ENCODE assay signal across 25 cellular contexts in genomic region chr10:130360826-130361311, GRCh38.
DNase-seq lines count a peak whose midpoint lies in the region; ATAC-seq and TF ChIP-seq lines count a peak whose summit lies in the region.
"Had no signal": no experiment of that assay in that cellular context is flagged by ENCODE, and none has a peak within 500 bp of the region (broad histone marks: within the 10 kb centered on the region; RNA-seq: fewer than 3 reads in every experiment).

No MANE protein-coding gene starts in this region.

- DNase-seq in activated CD8-positive, alpha-beta memory T cell treated with anti-CD3 and anti-CD28 coated beads, Interleukin-2, amount 50 U/mL, for 48 hours = peak; percentile 13
- DNase-seq in activated CD8-positive, alpha-beta memory T cell treated with anti-CD3 and anti-CD28 coated beads, Interleukin-2, amount 50 U/mL, for 4 hours = no peak
- DNase-seq in NCI-H1092 treated with DMSO at 0.1 percent for 48 hours (lab: John Stamatoyannopoulos, UW) (peak; percentile 67), SJCRH30 (peak; percentile 61 to 73), stomach (peak; percentile 16)
- no peak for DNase-seq in activated T-helper 2 cell treated with anti-CD3 and anti-CD28 coated beads, Interferon-gamma antibody, Interleukin-2, Interleukin-4, amounts not matched to agents 10 μg/mL and 5 μg/mL and 100 μg/mL, durations not matched to agents 14 hours and 24 hours and 36 hours (ENCODE audit: low spot score)
- DNase-seq in activated T-cell treated with anti-CD3 and anti-CD28 coated beads, Interleukin-2, amount 50 U/mL, for 4 hours = no peak
- DNase-seq: caudate nucleus; CD4-positive, CD25-positive, alpha-beta regulatory T cell; gastrocnemius medialis; Karpas-422; mesendoderm; naive B cell; NCI-H1048; PC-3; retina; stimulated activated CD4-positive, alpha-beta T cell treated with anti-CD3 and anti-CD28 coated beads, Interleukin-2, amount 100 ng/mL, for 48 hours had no signal

- 59 to 74% (median 68%) methylated on average over 5 to 11 of the region's 11 CpGs for WGBS in stomach, 5 donors

- no peak overlapping the region for H3K27ac ChIP-seq in SJCRH30
- no peak overlapping the region for H3K27ac ChIP-seq in stomach
- H3K27ac ChIP-seq: gastrocnemius medialis, hepatocyte, HL-60, SJSA1 had no signal

- H3K9me3 Mint-ChIP-seq in activated T-helper 2 cell treated with anti-CD3 and anti-CD28 coated beads, Interferon-gamma antibody, Interleukin-2, Interleukin-4, amounts not matched to agents 10 μg/mL and 5 μg/mL and 100 μg/mL, durations not matched to agents 14 hours and 24 hours and 36 hours = no peaks in the 10 kb centered on the region
- H3K9me3 Mint-ChIP-seq in activated T-cell treated with anti-CD3 and anti-CD28 coated beads, Interleukin-2, amount 50 U/mL, for 4 hours = peaks cover 5% of the 10 kb centered on the region
- H3K9me3 Mint-ChIP-seq: dendritic cell treated with granulocyte-macrophage colony-stimulating factor and Interleukin-4, amounts not matched to agents 40 ng/mL and 50 ng/mL, for 4 days; T-helper 1 cell treated with Interleukin-12 subunit alpha and Interleukin-12 subunit beta and Interleukin-4 antibody, amounts not matched to agents 30 μg/mL and 1 μg/mL, for 36 hours had no signal

- TF ChIP-seq POLR2A in stomach (IDR thresholded peaks at IDR 0.05) = no peak

- no peaks in the 10 kb centered on the region; the same call in 1 of the 2 replicates for H3K4me1 ChIP-seq in SJCRH30
- H3K4me1 ChIP-seq in stomach = no peaks in the 10 kb centered on the region
- H3K4me1 ChIP-seq: gastrocnemius medialis, SJSA1 had no signal

- H3K9me3 ChIP-seq in SJCRH30 (replicated peaks) (no peaks in the 10 kb centered on the region), stomach (peaks cover 0 to 4% (median 2%) of the 10 kb centered on the region in 4 donors)
- H3K9me3 ChIP-seq: gastrocnemius medialis had no signal

- no peak for TF ChIP-seq EP300 in stomach (IDR thresholded peaks at IDR 0.05)

- H3K4me3 ChIP-seq in SJCRH30 = no peak overlapping the region
- no peak overlapping the region for H3K4me3 ChIP-seq in stomach
- H3K4me3 ChIP-seq: gastrocnemius medialis, hepatocyte, SJSA1 had no signal

- no peak overlapping the region for H3K4me3 Mint-ChIP-seq in activated T-helper 2 cell treated with anti-CD3 and anti-CD28 coated beads, Interferon-gamma antibody, Interleukin-2, Interleukin-4, amounts not matched to agents 10 μg/mL and 5 μg/mL and 100 μg/mL, durations not matched to agents 14 hours and 24 hours and 36 hours (ENCODE audit: low read depth)
- no peak overlapping the region for H3K4me3 Mint-ChIP-seq in activated T-cell treated with anti-CD3 and anti-CD28 coated beads, Interleukin-2, amount 50 U/mL, for 4 hours
- H3K4me3 Mint-ChIP-seq: activated naive CD8-positive, alpha-beta T cell; CD4-positive, CD25-positive, alpha-beta regulatory T cell; dendritic cell treated with granulocyte-macrophage colony-stimulating factor and Interleukin-4, amounts not matched to agents 40 ng/mL and 50 ng/mL, for 4 days; naive B cell; stimulated activated effector memory CD8-positive, alpha-beta T cell treated with anti-CD3 and anti-CD28 coated beads, Interleukin-12 subunit alpha, Interleukin-12 subunit beta, amount 100 ng/mL, for 72 hours; T-helper 1 cell treated with Interleukin-12 subunit alpha and Interleukin-12 subunit beta and Interleukin-4 antibody, amounts not matched to agents 30 μg/mL and 1 μg/mL, for 36 hours had no signal

- intact Hi-C loops in stomach (cut with DNase I; ENCODE audit: low total_unique reads) = no loop called here
- intact Hi-C loops in activated T-helper 2 cell treated with anti-CD3 and anti-CD28 coated beads, Interferon-gamma antibody, Interleukin-2, Interleukin-4, amounts not matched to agents 10 μg/mL and 5 μg/mL and 100 μg/mL, durations not matched to agents 14 hours and 24 hours and 36 hours (cut with micrococcal nuclease) = no loop called here

- H3K27ac Mint-ChIP-seq in activated T-helper 2 cell treated with anti-CD3 and anti-CD28 coated beads, Interferon-gamma antibody, Interleukin-2, Interleukin-4, amounts not matched to agents 10 μg/mL and 5 μg/mL and 100 μg/mL, durations not matched to agents 14 hours and 24 hours and 36 hours = no peak overlapping the region
- H3K27ac Mint-ChIP-seq: activated naive CD8-positive, alpha-beta T cell; CD4-positive, CD25-positive, alpha-beta regulatory T cell; dendritic cell treated with granulocyte-macrophage colony-stimulating factor and Interleukin-4, amounts not matched to agents 40 ng/mL and 50 ng/mL, for 4 days; naive B cell; stimulated activated effector memory CD8-positive, alpha-beta T cell treated with anti-CD3 and anti-CD28 coated beads, Interleukin-12 subunit alpha, Interleukin-12 subunit beta, amount 100 ng/mL, for 72 hours; T-helper 1 cell treated with Interleukin-12 subunit alpha and Interleukin-12 subunit beta and Interleukin-4 antibody, amounts not matched to agents 30 μg/mL and 1 μg/mL, for 36 hours had no signal

- H3K27me3 ChIP-seq in SJCRH30 (no peaks in the 10 kb centered on the region), stomach (peaks cover 0 to 10% (median 0%) of the 10 kb centered on the region in 3 donors)
- H3K27me3 ChIP-seq: gastrocnemius medialis, hepatocyte, SJSA1 had no signal

- ATAC-seq in activated T-cell treated with anti-CD3 and anti-CD28 coated beads, Interleukin-2, amount 50 U/mL, for 4 hours = no peak
- ATAC-seq: gastrocnemius medialis; left lobe of liver; PC-3; stimulated activated effector memory CD8-positive, alpha-beta T cell treated with anti-CD3 and anti-CD28 coated beads, Interleukin-12 subunit alpha, Interleukin-12 subunit beta, amount 100 ng/mL, for 72 hours had no signal

- H3K36me3 Mint-ChIP-seq in activated T-helper 2 cell treated with anti-CD3 and anti-CD28 coated beads, Interferon-gamma antibody, Interleukin-2, Interleukin-4, amounts not matched to agents 10 μg/mL and 5 μg/mL and 100 μg/mL, durations not matched to agents 14 hours and 24 hours and 36 hours (ENCODE audit: low read depth) = no peaks in the 10 kb centered on the region
- no peaks in the 10 kb centered on the region for H3K36me3 Mint-ChIP-seq in activated T-cell treated with anti-CD3 and anti-CD28 coated beads, Interleukin-2, amount 50 U/mL, for 4 hours (ENCODE audit: insufficient read depth)
- H3K36me3 Mint-ChIP-seq: activated naive CD8-positive, alpha-beta T cell; CD4-positive, CD25-positive, alpha-beta regulatory T cell; naive B cell; stimulated activated effector memory CD8-positive, alpha-beta T cell treated with anti-CD3 and anti-CD28 coated beads, Interleukin-12 subunit alpha, Interleukin-12 subunit beta, amount 100 ng/mL, for 72 hours had no signal

- H3K4me1 Mint-ChIP-seq in activated T-helper 2 cell treated with anti-CD3 and anti-CD28 coated beads, Interferon-gamma antibody, Interleukin-2, Interleukin-4, amounts not matched to agents 10 μg/mL and 5 μg/mL and 100 μg/mL, durations not matched to agents 14 hours and 24 hours and 36 hours (ENCODE audit: low read depth) = no peaks in the 10 kb centered on the region
- no peaks in the 10 kb centered on the region for H3K4me1 Mint-ChIP-seq in activated T-cell treated with anti-CD3 and anti-CD28 coated beads, Interleukin-2, amount 50 U/mL, for 4 hours (ENCODE audit: low read depth)
- H3K4me1 Mint-ChIP-seq: naive B cell; stimulated activated effector memory CD8-positive, alpha-beta T cell treated with anti-CD3 and anti-CD28 coated beads, Interleukin-12 subunit alpha, Interleukin-12 subunit beta, amount 100 ng/mL, for 72 hours had no signal

- no peaks in the 10 kb centered on the region for H3K27me3 Mint-ChIP-seq in activated T-helper 2 cell treated with anti-CD3 and anti-CD28 coated beads, Interferon-gamma antibody, Interleukin-2, Interleukin-4, amounts not matched to agents 10 μg/mL and 5 μg/mL and 100 μg/mL, durations not matched to agents 14 hours and 24 hours and 36 hours (ENCODE audit: low read depth)
- H3K27me3 Mint-ChIP-seq in activated T-cell treated with anti-CD3 and anti-CD28 coated beads, Interleukin-2, amount 50 U/mL, for 4 hours (ENCODE audit: low read depth) = no peaks in the 10 kb centered on the region
- H3K27me3 Mint-ChIP-seq: dendritic cell treated with granulocyte-macrophage colony-stimulating factor and Interleukin-4, amounts not matched to agents 40 ng/mL and 50 ng/mL, for 4 days had no signal

- no peak for TF ChIP-seq CTCF in stomach (IDR thresholded peaks at IDR 0.05)

- no peaks in the 10 kb centered on the region for H3K36me3 ChIP-seq in SJCRH30
- no peaks in the 10 kb centered on the region for H3K36me3 ChIP-seq in stomach
- H3K36me3 ChIP-seq: gastrocnemius medialis, SJSA1 had no signal

Comparison
In these comparisons a context has a peak if more than half of its experiments do, and no peak if none do; other contexts are left out.
1. DNase-seq: peak in activated CD8-positive, alpha-beta memory T cell treated with anti-CD3 and anti-CD28 coated beads, Interleukin-2, amount 50 U/mL, for 48 hours (single experiment), NCI-H1092 treated with DMSO at 0.1 percent for 48 hours (single experiment), SJCRH30 (2 of 2) and stomach (single experiment); none in activated CD8-positive, alpha-beta memory T cell treated with anti-CD3 and anti-CD28 coated beads, Interleukin-2, amount 50 U/mL, for 4 hours (single experiment), activated T-helper 2 cell treated with anti-CD3 and anti-CD28 coated beads, Interferon-gamma antibody, Interleukin-2, Interleukin-4, amounts not matched to agents 10 μg/mL and 5 μg/mL and 100 μg/mL, durations not matched to agents 14 hours and 24 hours and 36 hours (single experiment) and activated T-cell treated with anti-CD3 and anti-CD28 coated beads, Interleukin-2, amount 50 U/mL, for 4 hours (single experiment).